ENCODE assay signal across 8 cellular contexts in the genomic region with DNA sequence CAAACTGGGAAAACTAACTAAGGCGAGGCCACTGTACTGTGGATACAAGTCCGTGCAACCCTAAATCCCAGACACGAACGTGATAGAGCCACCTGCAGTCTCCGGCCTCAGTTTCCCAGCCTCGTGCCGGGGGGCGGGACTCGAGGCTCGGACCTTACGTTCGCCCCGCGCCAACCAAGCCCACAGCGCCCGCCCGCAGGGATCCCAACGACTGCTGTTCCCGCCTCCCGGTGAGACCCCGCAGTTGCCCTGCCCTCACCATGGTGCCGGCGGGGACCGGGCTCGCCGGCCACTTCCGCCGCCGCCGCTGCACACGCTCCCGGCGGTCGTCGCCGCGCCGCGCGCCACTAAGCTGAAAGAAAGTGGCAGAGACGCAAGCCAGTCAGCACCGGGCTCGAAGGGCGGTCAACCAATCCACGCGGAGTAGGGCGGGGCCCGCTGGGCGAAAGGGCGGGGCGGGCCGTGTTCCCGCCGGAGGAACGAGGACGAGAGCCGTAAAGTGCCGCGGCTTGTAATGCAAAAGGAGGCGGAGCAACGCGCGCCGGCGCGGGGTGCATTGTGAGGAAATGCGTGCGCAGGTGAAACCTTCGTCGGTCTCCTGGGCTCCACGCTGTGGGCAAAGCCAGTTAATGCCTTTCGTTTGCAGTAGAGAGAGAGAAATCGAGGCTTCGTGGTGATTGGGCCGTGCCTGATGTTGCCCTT. TPM values are rescaled to one million over a fixed set of nuclear protein-coding genes. Genes with fewer than 3 reads are reported as not detected.
DNase-seq lines count a peak whose midpoint lies in the region; ATAC-seq, FAIRE-seq and TF ChIP-seq lines count a peak whose summit lies in the region.

A gene (minus strand): TSS at position 318 of the 702 bp plus-strand sequence. CDS start 56 bp downstream, at position 262.

- peaks cover 7 to 43% (median 15%) of the 10 kb centered on the region in 3 donors for H3K4me1 ChIP-seq in pancreas
- H3K4me1 ChIP-seq in tibial artery, result peaks cover 0 to 39% (median 29%) of the 10 kb centered on the region in 4 donors

- H3K27ac ChIP-seq in pancreas, result peak within 1 kb of the TSS; percentile 80 to 93 (median 86)
- H3K27ac ChIP-seq in tibial artery, result peak within 1 kb of the TSS; percentile 84 to 90

- no peaks in the 10 kb centered on the region for H3K36me3 ChIP-seq in pancreas
- no peaks in the 10 kb centered on the region for H3K36me3 ChIP-seq in tibial artery

- ATAC-seq in HG02763 (IDR thresholded peaks at IDR 0.05; ENCODE audit: unreplicated experiment) (peak; percentile 92), Right ventricle myocardium inferior (peak; percentile 98), pancreas (peak; percentile 93 to 99 (median 96))

- H3K9me3 ChIP-seq in pancreas, result no peaks in the 10 kb centered on the region
- no peaks in the 10 kb centered on the region for H3K9me3 ChIP-seq in tibial artery

- TF ChIP-seq CTCF in GM12874 (IDR thresholded peaks at IDR 0.05; ENCODE audit: insufficient read depth, low read depth, low read length) (peak; percentile 53), pancreas (IDR thresholded peaks at IDR 0.05) (peak in 1 of 4 donors; percentile 17), tibial artery (IDR thresholded peaks at IDR 0.05) (peak in 1 of 2 experiments; percentile 5)

- peak; percentile 29 for FAIRE-seq in pancreas (lab: Jason Lieb, UNC)

- DNase-seq in NCI-H1417 (lab: John Stamatoyannopoulos, UW) (peak; percentile 96 to 99 (median 99)), SW 1271 (lab: John Stamatoyannopoulos, UW) (peak; percentile 92 to 98), Right ventricle myocardium inferior (ENCODE audit: missing footprints) (peak; percentile 99), pancreas (peak; percentile 97 to 99 (median 99)), tibial artery (peak; percentile 98 to 99)
- DNase-seq in activated naive CD8-positive, alpha-beta T cell treated with anti-CD3 and anti-CD28 coated beads, Interleukin-2, amount 50 U/mL, for 16 hours (ENCODE audit: low read depth, low spot score), result peak; percentile 99

- H3K4me3 ChIP-seq in pancreas (peak within 1 kb of the TSS; percentile 68 to 80 (median 77)), tibial artery (peak within 1 kb of the TSS; percentile 72 to 85)

- WGBS in pancreas, 2 donors, result 0% methylated on average over 75 of the region's 75 CpGs

- H3K27me3 ChIP-seq in pancreas (no peaks in the 10 kb centered on the region), tibial artery (no peaks in the 10 kb centered on the region)

- intact Hi-C loops in Right ventricle myocardium inferior (cut with DNase I), result loop anchor here (1.0 to 2.0 kb wide), 3 partner anchors 18 to 118 kb away; a partner anchor contains a TSS
- intact Hi-C loops in pancreas (cut with DNase I), result no loop called here
- intact Hi-C loops in tibial artery (cut with DNase I; ENCODE audit: low total_unique reads), result loop anchor here (5.0 kb wide), 1 partner anchor 116 kb away; no protein-coding TSS in a partner anchor

RNA-seq across cellular contexts. Expression of the gene that starts here (rescaled TPM):
- total RNA-seq in Right ventricle myocardium inferior, result 106 TPM
- 10 to 100 TPM; 16.5 to 39.0 (median 33.4) TPM for total RNA-seq in pancreas
- 10 to 100 TPM; 65.9 to 67.9 TPM for polyA plus RNA-seq in pancreas

Comparison
In these comparisons a context has a peak if more than half of its experiments do, and no peak if none do; other contexts are left out.
1. Peak in every context shown above with its lines: DNase-seq, ATAC-seq, H3K4me3 ChIP-seq and H3K27ac ChIP-seq.
2. intact Hi-C loops: an anchor here in Right ventricle myocardium inferior (1.0 to 2.0 kb wide) and tibial artery (5.0 kb wide); none called in pancreas.